1 cellular context compared by ENCODE assay signal in the genomic region with DNA sequence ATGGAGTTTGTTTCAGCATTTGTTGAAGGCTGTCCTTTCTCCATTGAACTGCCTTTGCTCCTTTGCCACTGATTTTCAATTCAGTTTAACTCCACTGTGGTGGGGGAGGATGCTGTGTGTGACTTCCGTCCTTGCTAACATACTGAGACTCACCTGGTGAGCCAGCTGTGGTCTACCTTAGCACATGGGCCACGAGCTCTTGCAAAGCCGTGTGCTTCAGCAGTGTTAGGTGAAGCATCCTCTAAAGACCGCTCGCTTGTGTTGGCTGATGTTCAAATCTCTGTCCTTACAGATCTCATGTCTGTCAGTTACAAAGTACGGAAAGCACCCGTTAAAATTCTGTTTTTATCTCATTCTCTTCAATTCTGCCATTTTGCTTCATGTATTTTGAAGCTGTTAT.
TF ChIP-seq lines count a peak whose summit lies in the region.

No MANE protein-coding gene starts in this region.

TF ChIP-seq in WTC11, 78 proteins besides CTCF, POLR2A, EP300 and RAD21 (continued from another document):
- TF ChIP-seq PREB (CRISPR knock-in tag; IDR thresholded peaks at IDR 0.05; ENCODE audit: borderline replicate concordance) = no peak
- no peak for TF ChIP-seq TP53 (CRISPR knock-in tag; IDR thresholded peaks at IDR 0.05)
- no peak for TF ChIP-seq ESRRA (CRISPR knock-in tag; IDR thresholded peaks at IDR 0.05; ENCODE audit: borderline replicate concordance)
- TF ChIP-seq E2F5 (CRISPR knock-in tag; IDR thresholded peaks at IDR 0.05) = no peak
- no peak for TF ChIP-seq FOXP4 (CRISPR knock-in tag; IDR thresholded peaks at IDR 0.05)
- TF ChIP-seq RELA (CRISPR knock-in tag; IDR thresholded peaks at IDR 0.05; ENCODE audit: borderline replicate concordance) = no peak
- no peak for TF ChIP-seq ZNF138 (CRISPR knock-in tag; conservative IDR thresholded peaks at IDR 0.05)
- no peak for TF ChIP-seq SP1 (CRISPR knock-in tag; conservative IDR thresholded peaks at IDR 0.05)
- no peak for TF ChIP-seq CDX4 (CRISPR knock-in tag; IDR thresholded peaks at IDR 0.05; ENCODE audit: borderline replicate concordance)
- no peak for TF ChIP-seq E2F4 (CRISPR knock-in tag; IDR thresholded peaks at IDR 0.05; ENCODE audit: borderline replicate concordance, low read depth)
